ENCODE assay signal across 22 cellular contexts in genomic region chr17:51012538-51012937, GRCh38.
DNase-seq lines count a peak whose midpoint lies in the region; ATAC-seq, FAIRE-seq and TF ChIP-seq lines count a peak whose summit lies in the region.
"Had no signal": no experiment of that assay in that cellular context is flagged by ENCODE, and none has a peak within 500 bp of the region (broad histone marks: within the 10 kb centered on the region; RNA-seq: fewer than 3 reads in every experiment).

No MANE protein-coding gene starts in this region.

- DNase-seq in activated naive CD4-positive, alpha-beta T cell treated with anti-CD3 and anti-CD28 coated beads, Interleukin-2, amount 10 ng/mL, durations not matched to agents 7 days and 5 days: no peak
- DNase-seq in activated naive CD4-positive, alpha-beta T cell treated with anti-CD3 and anti-CD28 coated beads for 36 hours: no peak
- no peak for DNase-seq in A549 (ENCODE audit: low read depth in 1 of 2, low spot score in 1 of 2)
- no peak for DNase-seq in dorsolateral prefrontal cortex
- no peak for DNase-seq in HPDE6-E6E7 (ENCODE audit: extremely low spot score)
- DNase-seq: ACHN; BE2C; C1 segment of cervical spinal cord; CD4-positive, alpha-beta memory T cell; CD4-positive, CD25-positive, alpha-beta regulatory T cell; CD8-positive, alpha-beta memory T cell; COR-L47; DMS79 treated with DMSO at 0.1 percent for 48 hours; GF-D8 had no signal

- H3K27me3 Mint-ChIP-seq in activated naive CD4-positive, alpha-beta T cell treated with anti-CD3 and anti-CD28 coated beads, Interleukin-2, amount 10 ng/mL, durations not matched to agents 7 days and 5 days: no peaks in the 10 kb centered on the region
- no peaks in the 10 kb centered on the region for H3K27me3 Mint-ChIP-seq in activated naive CD4-positive, alpha-beta T cell treated with anti-CD3 and anti-CD28 coated beads for 36 hours (ENCODE audit: low read depth)
- H3K27me3 Mint-ChIP-seq: CD4-positive, alpha-beta memory T cell; CD4-positive, CD25-positive, alpha-beta regulatory T cell; CD8-positive, alpha-beta memory T cell had no signal

- peak overlapping the region; percentile 54 for H3K27ac Mint-ChIP-seq in activated naive CD4-positive, alpha-beta T cell treated with anti-CD3 and anti-CD28 coated beads, Interleukin-2, amount 10 ng/mL, durations not matched to agents 7 days and 5 days
- H3K27ac Mint-ChIP-seq in activated naive CD4-positive, alpha-beta T cell treated with anti-CD3 and anti-CD28 coated beads for 36 hours: no peak overlapping the region
- H3K27ac Mint-ChIP-seq: CD4-positive, alpha-beta memory T cell; CD4-positive, CD25-positive, alpha-beta regulatory T cell; CD8-positive, alpha-beta memory T cell had no signal

- POLR2A ChIA-PET in A549 (lab: Yijun Ruan, JAX): no interaction called here
- POLR2A ChIA-PET in HEK293 (lab: Yijun Ruan, JAX): no interaction called here

- H3K4me1 Mint-ChIP-seq in activated naive CD4-positive, alpha-beta T cell treated with anti-CD3 and anti-CD28 coated beads, Interleukin-2, amount 10 ng/mL, durations not matched to agents 7 days and 5 days: no peaks in the 10 kb centered on the region
- no peaks in the 10 kb centered on the region for H3K4me1 Mint-ChIP-seq in activated naive CD4-positive, alpha-beta T cell treated with anti-CD3 and anti-CD28 coated beads for 36 hours (ENCODE audit: low read depth)
- H3K4me1 Mint-ChIP-seq: CD14-positive monocyte had no signal

- H3K4me3 Mint-ChIP-seq in activated naive CD4-positive, alpha-beta T cell treated with anti-CD3 and anti-CD28 coated beads, Interleukin-2, amount 10 ng/mL, durations not matched to agents 7 days and 5 days: no peak overlapping the region
- no peak overlapping the region for H3K4me3 Mint-ChIP-seq in activated naive CD4-positive, alpha-beta T cell treated with anti-CD3 and anti-CD28 coated beads for 36 hours
- H3K4me3 Mint-ChIP-seq: CD14-positive monocyte; CD4-positive, alpha-beta memory T cell; CD4-positive, CD25-positive, alpha-beta regulatory T cell; CD8-positive, alpha-beta memory T cell had no signal

- CTCF ChIA-PET in activated naive CD4-positive, alpha-beta T cell treated with anti-CD3 and anti-CD28 coated beads, Interleukin-2, amount 10 ng/mL, durations not matched to agents 7 days and 5 days (lab: Charles Lee): no interaction called here
- CTCF ChIA-PET in activated naive CD4-positive, alpha-beta T cell treated with anti-CD3 and anti-CD28 coated beads for 36 hours (lab: Charles Lee): interaction anchor here (0.8 kb wide), 1 partner anchor 13 kb away, joined by 3 read pairs; no protein-coding TSS in a partner anchor
- CTCF ChIA-PET in A549 (lab: Yijun Ruan, JAX) (interaction anchor here (1.0 to 6.5 kb wide), 6 partner anchors 9 to 161 kb away, joined by 3 to 42 read pairs (median 4); partner anchors contain the start of gene NME1), HEK293 (lab: Yijun Ruan, JAX) (interaction anchor here (1.2 to 1.4 kb wide), 2 partner anchors 12 to 141 kb away, joined by 4 to 6 read pairs; partner anchors contain the start of gene NME1)

- H3K4me1 ChIP-seq in A549: no peaks in the 10 kb centered on the region
- no peaks in the 10 kb centered on the region for H3K4me1 ChIP-seq in HEK293 (ENCODE audit: control insufficient read depth, insufficient read depth, low read length)
- H3K4me1 ChIP-seq: BE2C, BLaER1 had no signal

- H3K36me3 Mint-ChIP-seq in activated naive CD4-positive, alpha-beta T cell treated with anti-CD3 and anti-CD28 coated beads, Interleukin-2, amount 10 ng/mL, durations not matched to agents 7 days and 5 days: peaks cover 14% of the 10 kb centered on the region
- peaks cover 10% of the 10 kb centered on the region for H3K36me3 Mint-ChIP-seq in activated naive CD4-positive, alpha-beta T cell treated with anti-CD3 and anti-CD28 coated beads for 36 hours (ENCODE audit: low read depth)

- WGBS in A549 (ENCODE audit: missing lambda C conversion rate): 94% methylated on average over 4 of the region's 4 CpGs

- no peaks in the 10 kb centered on the region for H3K9me3 ChIP-seq in A549
- H3K9me3 ChIP-seq in HEK293 (ENCODE audit: control insufficient read depth, insufficient read depth, low read depth, low read length): no peaks in the 10 kb centered on the region
- H3K9me3 ChIP-seq: BE2C, BLaER1 had no signal

- H3K27ac ChIP-seq in A549 (no peak overlapping the region), HEK293 (ENCODE audit: extremely low read depth, low read depth, low read length) (no peak overlapping the region), dorsolateral prefrontal cortex (peak overlapping the region in 44 of 59 donors; percentile 12 to 95 (median 87))
- H3K27ac ChIP-seq: 22Rv1, BLaER1 had no signal

- TF ChIP-seq EP300 in A549 (IDR thresholded peaks at IDR 0.05): no peak

- H3K4me3 ChIP-seq in A549 (no peak overlapping the region), HEK293 (ENCODE audit: low read depth, low read length) (no peak overlapping the region), dorsolateral prefrontal cortex (no peak overlapping the region)
- H3K4me3 ChIP-seq: BLaER1 had no signal

- peaks cover 31 to 64% of the 10 kb centered on the region in 2 experiments for H3K36me3 ChIP-seq in HEK293 (ENCODE audit: control insufficient read depth in 2 of 2, insufficient read depth in 1 of 2, low read length in 2 of 2)

- TF ChIP-seq POLR2A in A549 (IDR thresholded peaks at IDR 0.05; ENCODE audit: low read length): no peak

- TF ChIP-seq CTCF in A549 (IDR thresholded peaks at IDR 0.05): no peak
- no peak for TF ChIP-seq CTCF in HEK293 (tag by site-specific recombination; IDR thresholded peaks at IDR 0.05)
- no peak for TF ChIP-seq CTCF in dorsolateral prefrontal cortex (IDR thresholded peaks at IDR 0.05 in 54 of 56, conservative IDR thresholded peaks at IDR 0.05 in 2 of 56; ENCODE audit: low read depth in 1 of 56, partially characterized antibody in 56 of 56)

- ATAC-seq in A549: no peak
- ATAC-seq in GM18873 (IDR thresholded peaks at IDR 0.05; ENCODE audit: low FRiP score, unreplicated experiment): no peak
- no peak for ATAC-seq in HG02678 (IDR thresholded peaks at IDR 0.05; ENCODE audit: unreplicated experiment)

- no peaks in the 10 kb centered on the region for H3K9me3 Mint-ChIP-seq in activated naive CD4-positive, alpha-beta T cell treated with anti-CD3 and anti-CD28 coated beads, Interleukin-2, amount 10 ng/mL, durations not matched to agents 7 days and 5 days
- H3K9me3 Mint-ChIP-seq in activated naive CD4-positive, alpha-beta T cell treated with anti-CD3 and anti-CD28 coated beads for 36 hours: no peaks in the 10 kb centered on the region
- H3K9me3 Mint-ChIP-seq: CD14-positive monocyte; CD4-positive, alpha-beta memory T cell; CD4-positive, CD25-positive, alpha-beta regulatory T cell; CD8-positive, alpha-beta memory T cell had no signal

- no peak overlapping the region for H3K4me2 ChIP-seq in A549
- H3K4me2 ChIP-seq: BLaER1 had no signal

- no peak for FAIRE-seq in A549 (lab: Jason Lieb, UNC)
- FAIRE-seq: G401.6, GM12891 had no signal

- intact Hi-C loops in activated naive CD4-positive, alpha-beta T cell treated with anti-CD3 and anti-CD28 coated beads for 36 hours (cut with micrococcal nuclease): no loop called here
- intact Hi-C loops in dorsolateral prefrontal cortex (cut with DNase I): no loop called here

- no peak for TF ChIP-seq RAD21 in A549 (conservative IDR thresholded peaks at IDR 0.05 in 1 of 2, IDR thresholded peaks at IDR 0.05 in 1 of 2)

- no peaks in the 10 kb centered on the region for H3K27me3 ChIP-seq in dorsolateral prefrontal cortex
- H3K27me3 ChIP-seq: BE2C, BLaER1 had no signal

TF ChIP-seq in A549, 52 proteins besides CTCF, POLR2A, EP300 and RAD21:
- no peak for TF ChIP-seq ZSCAN20 (CRISPR knock-in tag; IDR thresholded peaks at IDR 0.05)
- TF ChIP-seq ZC3H11A (IDR thresholded peaks at IDR 0.05): peak; percentile 96

TF ChIP-seq in HEK293, 187 proteins besides CTCF, POLR2A, EP300 and RAD21 (continues in another document):
- TF ChIP-seq ZNF335 (tag by site-specific recombination; conservative IDR thresholded peaks at IDR 0.05) (no peak), ZNF658 (tag by site-specific recombination; IDR thresholded peaks at IDR 0.05) (no peak), TCF7L2 (IDR thresholded peaks at IDR 0.05; ENCODE audit: borderline replicate concordance, low read depth, low read length) (no peak)
- TF ChIP-seq, protein P1, sequence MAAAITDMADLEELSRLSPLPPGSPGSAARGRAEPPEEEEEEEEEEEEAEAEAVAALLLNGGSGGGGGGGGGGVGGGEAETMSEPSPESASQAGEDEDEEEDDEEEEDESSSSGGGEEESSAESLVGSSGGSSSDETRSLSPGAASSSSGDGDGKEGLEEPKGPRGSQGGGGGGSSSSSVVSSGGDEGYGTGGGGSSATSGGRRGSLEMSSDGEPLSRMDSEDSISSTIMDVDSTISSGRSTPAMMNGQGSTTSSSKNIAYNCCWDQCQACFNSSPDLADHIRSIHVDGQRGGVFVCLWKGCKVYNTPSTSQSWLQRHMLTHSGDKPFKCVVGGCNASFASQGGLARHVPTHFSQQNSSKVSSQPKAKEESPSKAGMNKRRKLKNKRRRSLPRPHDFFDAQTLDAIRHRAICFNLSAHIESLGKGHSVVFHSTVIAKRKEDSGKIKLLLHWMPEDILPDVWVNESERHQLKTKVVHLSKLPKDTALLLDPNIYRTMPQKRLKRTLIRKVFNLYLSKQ (tag by site-specific recombination; IDR thresholded peaks at IDR 0.05; ENCODE audit: borderline replicate concordance): no peak
- TF ChIP-seq, protein P2, sequence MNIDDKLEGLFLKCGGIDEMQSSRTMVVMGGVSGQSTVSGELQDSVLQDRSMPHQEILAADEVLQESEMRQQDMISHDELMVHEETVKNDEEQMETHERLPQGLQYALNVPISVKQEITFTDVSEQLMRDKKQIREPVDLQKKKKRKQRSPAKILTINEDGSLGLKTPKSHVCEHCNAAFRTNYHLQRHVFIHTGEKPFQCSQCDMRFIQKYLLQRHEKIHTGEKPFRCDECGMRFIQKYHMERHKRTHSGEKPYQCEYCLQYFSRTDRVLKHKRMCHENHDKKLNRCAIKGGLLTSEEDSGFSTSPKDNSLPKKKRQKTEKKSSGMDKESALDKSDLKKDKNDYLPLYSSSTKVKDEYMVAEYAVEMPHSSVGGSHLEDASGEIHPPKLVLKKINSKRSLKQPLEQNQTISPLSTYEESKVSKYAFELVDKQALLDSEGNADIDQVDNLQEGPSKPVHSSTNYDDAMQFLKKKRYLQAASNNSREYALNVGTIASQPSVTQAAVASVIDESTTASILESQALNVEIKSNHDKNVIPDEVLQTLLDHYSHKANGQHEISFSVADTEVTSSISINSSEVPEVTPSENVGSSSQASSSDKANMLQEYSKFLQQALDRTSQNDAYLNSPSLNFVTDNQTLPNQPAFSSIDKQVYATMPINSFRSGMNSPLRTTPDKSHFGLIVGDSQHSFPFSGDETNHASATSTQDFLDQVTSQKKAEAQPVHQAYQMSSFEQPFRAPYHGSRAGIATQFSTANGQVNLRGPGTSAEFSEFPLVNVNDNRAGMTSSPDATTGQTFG (tag by site-specific recombination; IDR thresholded peaks at IDR 0.05; ENCODE audit: borderline replicate concordance): no peak

Comparison
In these comparisons a context has a peak if more than half of its experiments do, and no peak if none do; other contexts are left out.
1. H3K27ac ChIP-seq: peak in dorsolateral prefrontal cortex (44 of 59); none in A549 (0 of 2) and HEK293 (single experiment).